In genomic region chr1:29590583-29591555, GRCh38 we compare ENCODE assay signal across 18 cellular contexts.
DNase-seq lines count a peak whose midpoint lies in the region; ATAC-seq and TF ChIP-seq lines count a peak whose summit lies in the region.
"Had no signal": no experiment of that assay in that cellular context is flagged by ENCODE, and none has a peak within 500 bp of the region (broad histone marks: within the 10 kb centered on the region; RNA-seq: fewer than 3 reads in every experiment).

No MANE protein-coding gene starts in this region.

- CTCF ChIA-PET in activated CD8-positive, alpha-beta memory T cell treated with anti-CD3 and anti-CD28 coated beads, Interleukin-2, amount 10 ng/mL, durations not matched to agents 7 days and 5 days (lab: Charles Lee): no interaction called here

- H3K27me3 Mint-ChIP-seq in activated CD8-positive, alpha-beta memory T cell treated with anti-CD3 and anti-CD28 coated beads, Interleukin-2, amount 10 ng/mL, durations not matched to agents 7 days and 5 days: no peaks in the 10 kb centered on the region
- peaks cover 15% of the 10 kb centered on the region for H3K27me3 Mint-ChIP-seq in type B pancreatic cell

- no peaks in the 10 kb centered on the region for H3K36me3 Mint-ChIP-seq in activated CD8-positive, alpha-beta memory T cell treated with anti-CD3 and anti-CD28 coated beads, Interleukin-2, amount 10 ng/mL, durations not matched to agents 7 days and 5 days
- no peaks in the 10 kb centered on the region for H3K36me3 Mint-ChIP-seq in type B pancreatic cell
- H3K36me3 Mint-ChIP-seq: activated naive CD8-positive, alpha-beta T cell treated with anti-CD3 and anti-CD28 coated beads, Interleukin-2, amount 10 ng/mL, durations not matched to agents 7 days and 5 days; CD4-positive, alpha-beta memory T cell; natural killer cell had no signal

- H3K9me3 Mint-ChIP-seq in activated CD8-positive, alpha-beta memory T cell treated with anti-CD3 and anti-CD28 coated beads, Interleukin-2, amount 10 ng/mL, durations not matched to agents 7 days and 5 days (ENCODE audit: low read depth): no peaks in the 10 kb centered on the region
- no peaks in the 10 kb centered on the region for H3K9me3 Mint-ChIP-seq in type B pancreatic cell
- H3K9me3 Mint-ChIP-seq: central memory CD8-positive, alpha-beta T cell; natural killer cell had no signal

- no peak for ATAC-seq in activated CD8-positive, alpha-beta memory T cell treated with anti-CD3 and anti-CD28 coated beads, Interleukin-2, amount 10 ng/mL, durations not matched to agents 7 days and 5 days
- ATAC-seq in esophagus mucosa (peak; percentile 18), omental fat pad (ENCODE audit: low FRiP score) (no peak)
- ATAC-seq: A549; activated T-cell treated with anti-CD3 and anti-CD28 coated beads, Interleukin-2, amount 50 U/mL, for 4 hours; gastrocnemius medialis; natural killer cell; psoas muscle; stimulated activated naive CD8-positive, alpha-beta T cell treated with anti-CD3 and anti-CD28 coated beads, Interleukin-15, Interleukin-2, amounts not matched to agents 100 U/mL and 50 U/mL, for 24 hours had no signal

- no peak overlapping the region for H3K27ac Mint-ChIP-seq in activated CD8-positive, alpha-beta memory T cell treated with anti-CD3 and anti-CD28 coated beads, Interleukin-2, amount 10 ng/mL, durations not matched to agents 7 days and 5 days
- H3K27ac Mint-ChIP-seq in type B pancreatic cell: no peak overlapping the region
- H3K27ac Mint-ChIP-seq: activated naive CD8-positive, alpha-beta T cell treated with anti-CD3 and anti-CD28 coated beads, Interleukin-2, amount 10 ng/mL, durations not matched to agents 7 days and 5 days; CD4-positive, alpha-beta memory T cell; natural killer cell had no signal

- TF ChIP-seq CTCF in type B pancreatic cell (conservative IDR thresholded peaks at IDR 0.05): no peak
- no peak for TF ChIP-seq CTCF in omental fat pad (IDR thresholded peaks at IDR 0.05)

- peak; percentile 29 for DNase-seq in activated CD8-positive, alpha-beta memory T cell treated with anti-CD3 and anti-CD28 coated beads, Interleukin-2, amount 10 ng/mL, durations not matched to agents 7 days and 5 days
- DNase-seq in activated CD8-positive, alpha-beta memory T cell treated with anti-CD3 and anti-CD28 coated beads, Interleukin-2, amount 50 U/mL, for 48 hours: no peak
- DNase-seq in SW 1271 (lab: John Stamatoyannopoulos, UW) (peak; percentile 12 to 48), type B pancreatic cell (ENCODE audit: extremely low spot score, unreplicated experiment) (peak; percentile 48), NCI-H1694 treated with DMSO at 0.1 percent for 48 hours (lab: John Stamatoyannopoulos, UW) (no peak), NCI-H1048 (lab: John Stamatoyannopoulos, UW) (no peak), omental fat pad (ENCODE audit: low spot score) (no peak)
- DNase-seq: activated naive CD8-positive, alpha-beta T cell treated with anti-CD3 and anti-CD28 coated beads, Interleukin-2, amount 10 ng/mL, durations not matched to agents 7 days and 5 days; activated T-cell treated with anti-CD3 and anti-CD28 coated beads, Interleukin-2, amount 50 U/mL, for 4 hours; CD4-positive, alpha-beta memory T cell; gastrocnemius medialis; natural killer cell; NCI-H446 treated with DMSO at 0.1 percent for 48 hours; psoas muscle; stimulated activated naive CD8-positive, alpha-beta T cell treated with anti-CD3 and anti-CD28 coated beads, Interleukin-15, Interleukin-2, amounts not matched to agents 100 U/mL and 50 U/mL, for 24 hours had no signal

- H3K4me1 Mint-ChIP-seq in activated CD8-positive, alpha-beta memory T cell treated with anti-CD3 and anti-CD28 coated beads, Interleukin-2, amount 10 ng/mL, durations not matched to agents 7 days and 5 days: no peaks in the 10 kb centered on the region
- peaks cover 10% of the 10 kb centered on the region for H3K4me1 Mint-ChIP-seq in type B pancreatic cell (ENCODE audit: unreplicated experiment)
- H3K4me1 Mint-ChIP-seq: activated naive CD8-positive, alpha-beta T cell treated with anti-CD3 and anti-CD28 coated beads, Interleukin-2, amount 10 ng/mL, durations not matched to agents 7 days and 5 days; CD4-positive, alpha-beta memory T cell; central memory CD8-positive, alpha-beta T cell; natural killer cell had no signal

- no peak overlapping the region for H3K4me3 Mint-ChIP-seq in activated CD8-positive, alpha-beta memory T cell treated with anti-CD3 and anti-CD28 coated beads, Interleukin-2, amount 10 ng/mL, durations not matched to agents 7 days and 5 days
- H3K4me3 Mint-ChIP-seq in type B pancreatic cell: no peak overlapping the region
- H3K4me3 Mint-ChIP-seq: activated naive CD8-positive, alpha-beta T cell treated with anti-CD3 and anti-CD28 coated beads, Interleukin-2, amount 10 ng/mL, durations not matched to agents 7 days and 5 days; activated T-cell treated with anti-CD3 and anti-CD28 coated beads, Interleukin-2, amount 50 U/mL, for 4 hours; CD4-positive, alpha-beta memory T cell; central memory CD8-positive, alpha-beta T cell; natural killer cell had no signal

Comparison
In these comparisons a context has a peak if more than half of its experiments do, and no peak if none do; other contexts are left out.
1. DNase-seq: peak in activated CD8-positive, alpha-beta memory T cell treated with anti-CD3 and anti-CD28 coated beads, Interleukin-2, amount 10 ng/mL, durations not matched to agents 7 days and 5 days (single experiment), SW 1271 (2 of 2) and type B pancreatic cell (single experiment); none in activated CD8-positive, alpha-beta memory T cell treated with anti-CD3 and anti-CD28 coated beads, Interleukin-2, amount 50 U/mL, for 48 hours (single experiment), NCI-H1694 treated with DMSO at 0.1 percent for 48 hours (single experiment), NCI-H1048 (single experiment) and omental fat pad (single experiment).